In genomic region chr11:44840085-44840478, GRCh38 we compare ENCODE assay signal across 1 cellular context.
TF ChIP-seq lines count a peak whose summit lies in the region.

No MANE protein-coding gene starts in this region.

TF ChIP-seq in GM23338, 12 proteins besides CTCF, POLR2A, EP300 and RAD21 (continued from another document):
- no peak for TF ChIP-seq ZNF462 (CRISPR knock-in tag; IDR thresholded peaks at IDR 0.05)
- TF ChIP-seq NANOG (IDR thresholded peaks at IDR 0.05; ENCODE audit: borderline replicate concordance), result no peak
- TF ChIP-seq POLR2AphosphoS5 (IDR thresholded peaks at IDR 0.05; ENCODE audit: low read depth), result no peak
- no peak for TF ChIP-seq EZH2phosphoT487 (IDR thresholded peaks at IDR 0.05; ENCODE audit: unreplicated experiment)
- TF ChIP-seq ZNF114 (CRISPR knock-in tag; IDR thresholded peaks at IDR 0.05), result no peak
- TF ChIP-seq JUNB (IDR thresholded peaks at IDR 0.05; ENCODE audit: unreplicated experiment), result no peak
TF ChIP-seq in GM23338: peak in this region for 0.
